Comparison of ENCODE assay signal across 1 cellular context in genomic region chr4:145618210-145618911, GRCh38.
TF ChIP-seq lines count a peak whose summit lies in the region.

No MANE protein-coding gene starts in this region.

TF ChIP-seq in WTC11, 78 proteins besides CTCF, POLR2A, EP300 and RAD21 (continued from another document):
- no peak for TF ChIP-seq AFF4 (CRISPR knock-in tag; IDR thresholded peaks at IDR 0.05; ENCODE audit: borderline replicate concordance)
- TF ChIP-seq JUN (CRISPR knock-in tag; IDR thresholded peaks at IDR 0.05) = no peak
